Comparison of ENCODE assay signal across 1 cellular context in genomic region chr2:183078467-183079334, GRCh38.
TF ChIP-seq lines count a peak whose summit lies in the region.

DUSP19 (plus strand) TSS chr2:183078747; CDS start chr2:183078934, 187 bp downstream.

TF ChIP-seq in H1, 55 proteins besides CTCF, POLR2A, EP300 and RAD21 (continued from another document):
- TF ChIP-seq HDAC6 (IDR thresholded peaks at IDR 0.05; ENCODE audit: low read depth, low read length) (no peak), BACH1 (IDR thresholded peaks at IDR 0.05; ENCODE audit: low read length) (no peak), POU5F1 (IDR thresholded peaks at IDR 0.05; ENCODE audit: low read depth, low read length) (no peak), SUZ12 (IDR thresholded peaks at IDR 0.05; ENCODE audit: low read length) (no peak), CREB1 (IDR thresholded peaks at IDR 0.05) (peak; percentile 41; the same call in 1 of the 2 replicates), SP1 (IDR thresholded peaks at IDR 0.05; ENCODE audit: low read depth, low read length) (peak; percentile 94), FOSL1 (IDR thresholded peaks at IDR 0.05; ENCODE audit: insufficient read depth, low read depth, low read length) (no peak), CEBPB (IDR thresholded peaks at IDR 0.05; ENCODE audit: low read depth, low read length) (no peak), TEAD4 (IDR thresholded peaks at IDR 0.05; ENCODE audit: low read depth, low read length) (no peak; the same call in 1 of the 2 replicates), USF2 (IDR thresholded peaks at IDR 0.05; ENCODE audit: low read length) (no peak), GABPA (IDR thresholded peaks at IDR 0.05; ENCODE audit: borderline replicate concordance, insufficient read depth, low read length) (no peak), TAF1 (IDR thresholded peaks at IDR 0.05; ENCODE audit: low read depth, low read length) (peak; percentile 92), ATF3 (IDR thresholded peaks at IDR 0.05; ENCODE audit: insufficient read depth, low read depth, low read length) (no peak), CHD7 (IDR thresholded peaks at IDR 0.05; ENCODE audit: insufficient replicate concordance, low read length) (no peak), CBX5 (IDR thresholded peaks at IDR 0.05; ENCODE audit: low read depth, low read length) (no peak), KDM1A (IDR thresholded peaks at IDR 0.05; ENCODE audit: borderline replicate concordance, low read length) (no peak), ASH2L (IDR thresholded peaks at IDR 0.05; ENCODE audit: low read length) (peak; percentile 86), ZNF274 (IDR thresholded peaks at IDR 0.05; ENCODE audit: borderline replicate concordance, extremely low read depth, low read length) (no peak), NANOG (IDR thresholded peaks at IDR 0.05; ENCODE audit: insufficient read depth, low read depth, low read length, poor library complexity, severe bottlenecking) (peak; percentile 72), KDM5A (IDR thresholded peaks at IDR 0.05; ENCODE audit: low read length) (no peak), CBX8 (IDR thresholded peaks at IDR 0.05; ENCODE audit: borderline replicate concordance, low read depth, low read length) (no peak), SAP30 (IDR thresholded peaks at IDR 0.05; ENCODE audit: insufficient read depth, insufficient replicate concordance, low read length) (peak; percentile 13), E2F6 (IDR thresholded peaks at IDR 0.05) (peak; percentile 67; the same call in 1 of the 2 replicates), ATF2 (IDR thresholded peaks at IDR 0.05; ENCODE audit: low read length) (0 out of 2 replicates have a peak, but pooled peaks have one; percentile 68), MAX (IDR thresholded peaks at IDR 0.05) (peak; percentile 15; the same call in 1 of the 2 replicates), TAF7 (optimal IDR thresholded peaks at IDR 0.05; ENCODE audit: borderline replicate concordance, low read depth, low read length) (peak; percentile 63), PHF8 (conservative IDR thresholded peaks at IDR 0.05; ENCODE audit: low read depth, low read length) (peak; percentile 47), RNF2 (IDR thresholded peaks at IDR 0.05; ENCODE audit: borderline replicate concordance, low read depth, low read length, missing control alignments, poor library complexity, severe bottlenecking) (no peak), SIN3A (conservative IDR thresholded peaks at IDR 0.05 in 1 of 2, IDR thresholded peaks at IDR 0.05 in 1 of 2; ENCODE audit: low read depth in 1 of 2, low read length in 2 of 2) (peak; percentile 45 to 87; a peak in 2 of 4 replicates)
